8 cellular contexts compared by ENCODE assay signal in the genomic region with DNA sequence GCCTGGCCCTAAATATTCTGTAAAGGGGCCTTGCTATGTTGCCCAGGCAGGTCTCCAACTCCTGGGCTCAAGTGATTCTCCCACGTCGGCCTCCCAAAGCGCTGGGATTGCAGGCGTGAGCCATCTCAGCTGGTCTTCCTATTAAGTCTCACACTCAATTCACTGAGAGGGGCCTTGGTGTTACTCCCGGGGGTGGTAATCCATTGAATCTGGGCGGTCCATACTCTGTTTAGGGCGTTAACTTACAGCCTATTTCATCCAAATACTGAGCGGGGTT. TPM values are rescaled to one million over a fixed set of nuclear protein-coding genes. Genes with fewer than 3 reads are reported as not detected.
DNase-seq lines count a peak whose midpoint lies in the region; ATAC-seq and TF ChIP-seq lines count a peak whose summit lies in the region.

No MANE protein-coding gene starts in this region.

- H3K4me1 ChIP-seq in HEK293 (ENCODE audit: control insufficient read depth, insufficient read depth, low read length) (no peaks in the 10 kb centered on the region), skeletal muscle tissue (ENCODE audit: control insufficient read depth in 3 of 3, insufficient read depth in 3 of 3, low read length in 3 of 3) (peaks cover 24 to 39% (median 38%) of the 10 kb centered on the region in 3 donors)

- H3K9me3 ChIP-seq in HEK293 (ENCODE audit: control insufficient read depth, insufficient read depth, low read depth, low read length) (no peaks in the 10 kb centered on the region), skeletal muscle tissue (ENCODE audit: control insufficient read depth in 3 of 3, low read length in 3 of 3) (no peaks in the 10 kb centered on the region)

- H3K4me3 ChIP-seq in HEK293 (ENCODE audit: low read depth, low read length) (peak overlapping the region; percentile 68), skeletal muscle tissue (ENCODE audit: low read length in 3 of 3) (peak overlapping the region; percentile 92 to 97 (median 94))

- POLR2A ChIA-PET in HEK293 (lab: Yijun Ruan, JAX), result interaction anchor here (0.6 to 8.1 kb wide), 2 partner anchors 13 to 79 kb away, joined by 3 to 198 read pairs; a partner anchor contains a TSS
- POLR2A ChIA-PET in activated CD8-positive, alpha-beta T cell treated with anti-CD3 and anti-CD28 coated beads for 36 hours (lab: Charles Lee), result interaction anchor here (1.2 to 6.8 kb wide), 4 partner anchors 13 to 211 kb away, joined by 3 to 167 read pairs (median 8); a partner anchor contains a TSS

- H3K27me3 ChIP-seq in skeletal muscle tissue (ENCODE audit: control insufficient read depth in 3 of 3, insufficient read depth in 3 of 3, low read length in 3 of 3), result no peaks in the 10 kb centered on the region

- CTCF ChIA-PET in HEK293 (lab: Yijun Ruan, JAX), result no interaction called here
- CTCF ChIA-PET in activated CD8-positive, alpha-beta T cell treated with anti-CD3 and anti-CD28 coated beads for 36 hours (lab: Charles Lee), result interaction anchor here (2.4 kb wide), 1 partner anchor 13 kb away, joined by 9 read pairs; no protein-coding TSS in a partner anchor

- H3K27ac ChIP-seq in HEK293 (ENCODE audit: extremely low read depth, low read depth, low read length) (peak overlapping the region; percentile 78), skeletal muscle tissue (ENCODE audit: low read depth, low read length) (peak overlapping the region; percentile 92)

- TF ChIP-seq CTCF in HEK293 (tag by site-specific recombination; IDR thresholded peaks at IDR 0.05), result no peak
- TF ChIP-seq CTCF in activated CD8-positive, alpha-beta T cell treated with anti-CD3 and anti-CD28 coated beads for 36 hours (IDR thresholded peaks at IDR 0.05), result no peak

- no peak for ATAC-seq in activated CD8-positive, alpha-beta T cell treated with anti-CD3 and anti-CD28 coated beads for 36 hours
- peak; percentile 1 for ATAC-seq in left ventricle myocardium superior
- no peak for ATAC-seq in GM21529 (IDR thresholded peaks at IDR 0.05; ENCODE audit: unreplicated experiment)

- H3K4me1 Mint-ChIP-seq in activated CD8-positive, alpha-beta T cell treated with anti-CD3 and anti-CD28 coated beads for 36 hours (ENCODE audit: low read depth), result peaks cover 34% of the 10 kb centered on the region

- H3K9ac ChIP-seq in skeletal muscle tissue (ENCODE audit: low read depth in 1 of 3, low read length in 3 of 3), result peak overlapping the region; percentile 95 to 96 (median 95)

- intact Hi-C loops in activated CD8-positive, alpha-beta T cell treated with anti-CD3 and anti-CD28 coated beads for 36 hours (cut with micrococcal nuclease), result no loop called here
- intact Hi-C loops in left ventricle myocardium superior (cut with micrococcal nuclease), result no loop called here

- no peak for DNase-seq in activated CD8-positive, alpha-beta T cell treated with anti-CD3 and anti-CD28 coated beads for 36 hours
- no peak for DNase-seq in left ventricle myocardium superior
- DNase-seq in NCI-H1930 (lab: John Stamatoyannopoulos, UW), result no peak
- no peak for DNase-seq in NCI-H2107 (lab: John Stamatoyannopoulos, UW)
- DNase-seq in activated gamma-delta T cell treated with Interleukin-2 at 50 U/mL for 16 hours, result no peak

- no peaks in the 10 kb centered on the region for H3K27me3 Mint-ChIP-seq in activated CD8-positive, alpha-beta T cell treated with anti-CD3 and anti-CD28 coated beads for 36 hours

- H3K4me3 Mint-ChIP-seq in activated CD8-positive, alpha-beta T cell treated with anti-CD3 and anti-CD28 coated beads for 36 hours, result peak overlapping the region; percentile 98

- H3K36me3 ChIP-seq in HEK293 (ENCODE audit: control insufficient read depth in 2 of 2, insufficient read depth in 1 of 2, low read length in 2 of 2), result peaks cover 42 to 70% of the 10 kb centered on the region in 2 experiments
- peaks cover 19 to 23% (median 21%) of the 10 kb centered on the region in 3 donors for H3K36me3 ChIP-seq in skeletal muscle tissue (ENCODE audit: control insufficient read depth in 3 of 3, insufficient read depth in 3 of 3, low read length in 3 of 3)

- H3K36me3 Mint-ChIP-seq in activated CD8-positive, alpha-beta T cell treated with anti-CD3 and anti-CD28 coated beads for 36 hours (ENCODE audit: low read depth), result peaks cover 64% of the 10 kb centered on the region

- H3K27ac Mint-ChIP-seq in activated CD8-positive, alpha-beta T cell treated with anti-CD3 and anti-CD28 coated beads for 36 hours, result peak overlapping the region; percentile 98

- no peaks in the 10 kb centered on the region for H3K9me3 Mint-ChIP-seq in activated CD8-positive, alpha-beta T cell treated with anti-CD3 and anti-CD28 coated beads for 36 hours

TF ChIP-seq in HEK293, 187 proteins besides CTCF, POLR2A, EP300 and RAD21:
- TF ChIP-seq ZNF768 (tag by site-specific recombination; IDR thresholded peaks at IDR 0.05) (no peak), ZNF473 (tag by site-specific recombination; IDR thresholded peaks at IDR 0.05) (no peak), ZBTB20 (tag by site-specific recombination; IDR thresholded peaks at IDR 0.05) (0 out of 2 replicates have a peak, but pooled peaks have one; percentile 11), GLIS1 (tag by site-specific recombination; IDR thresholded peaks at IDR 0.05) (peak; percentile 62), ZNF121 (tag by site-specific recombination; IDR thresholded peaks at IDR 0.05) (0 out of 2 replicates have a peak, but pooled peaks have one; percentile 22), ZNF571 (tag by site-specific recombination; IDR thresholded peaks at IDR 0.05) (no peak), ZBTB1 (tag by site-specific recombination; IDR thresholded peaks at IDR 0.05) (no peak), ZNF214 (tag by site-specific recombination; IDR thresholded peaks at IDR 0.05; ENCODE audit: borderline replicate concordance) (no peak)
- TF ChIP-seq, protein P1, sequence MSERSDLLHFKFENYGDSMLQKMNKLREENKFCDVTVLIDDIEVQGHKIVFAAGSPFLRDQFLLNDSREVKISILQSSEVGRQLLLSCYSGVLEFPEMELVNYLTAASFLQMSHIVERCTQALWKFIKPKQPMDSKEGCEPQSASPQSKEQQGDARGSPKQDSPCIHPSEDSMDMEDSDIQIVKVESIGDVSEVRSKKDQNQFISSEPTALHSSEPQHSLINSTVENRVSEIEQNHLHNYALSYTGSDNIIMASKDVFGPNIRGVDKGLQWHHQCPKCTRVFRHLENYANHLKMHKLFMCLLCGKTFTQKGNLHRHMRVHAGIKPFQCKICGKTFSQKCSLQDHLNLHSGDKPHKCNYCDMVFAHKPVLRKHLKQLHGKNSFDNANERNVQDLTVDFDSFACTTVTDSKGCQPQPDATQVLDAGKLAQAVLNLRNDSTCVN (tag by site-specific recombination; optimal IDR thresholded peaks at IDR 0.05), result no peak
- TF ChIP-seq, protein P2, sequence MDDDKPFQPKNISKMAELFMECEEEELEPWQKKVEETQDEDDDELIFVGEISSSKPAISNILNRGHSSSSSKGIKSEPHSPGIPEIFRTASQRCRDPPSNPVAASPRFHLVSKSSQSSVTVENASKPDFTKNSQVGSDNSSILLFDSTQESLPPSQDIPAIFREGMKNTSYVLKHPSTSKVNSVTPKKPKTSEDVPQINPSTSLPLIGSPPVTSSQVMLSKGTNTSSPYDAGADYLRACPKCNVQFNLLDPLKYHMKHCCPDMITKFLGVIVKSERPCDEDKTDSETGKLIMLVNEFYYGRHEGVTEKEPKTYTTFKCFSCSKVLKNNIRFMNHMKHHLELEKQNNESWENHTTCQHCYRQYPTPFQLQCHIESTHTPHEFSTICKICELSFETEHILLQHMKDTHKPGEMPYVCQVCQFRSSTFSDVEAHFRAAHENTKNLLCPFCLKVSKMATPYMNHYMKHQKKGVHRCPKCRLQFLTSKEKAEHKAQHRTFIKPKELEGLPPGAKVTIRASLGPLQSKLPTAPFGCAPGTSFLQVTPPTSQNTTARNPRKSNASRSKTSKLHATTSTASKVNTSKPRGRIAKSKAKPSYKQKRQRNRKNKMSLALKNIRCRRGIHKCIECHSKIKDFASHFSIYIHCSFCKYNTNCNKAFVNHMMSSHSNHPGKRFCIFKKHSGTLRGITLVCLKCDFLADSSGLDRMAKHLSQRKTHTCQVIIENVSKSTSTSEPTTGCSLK (tag by site-specific recombination; IDR thresholded peaks at IDR 0.05), result no peak
- TF ChIP-seq, protein P3, sequence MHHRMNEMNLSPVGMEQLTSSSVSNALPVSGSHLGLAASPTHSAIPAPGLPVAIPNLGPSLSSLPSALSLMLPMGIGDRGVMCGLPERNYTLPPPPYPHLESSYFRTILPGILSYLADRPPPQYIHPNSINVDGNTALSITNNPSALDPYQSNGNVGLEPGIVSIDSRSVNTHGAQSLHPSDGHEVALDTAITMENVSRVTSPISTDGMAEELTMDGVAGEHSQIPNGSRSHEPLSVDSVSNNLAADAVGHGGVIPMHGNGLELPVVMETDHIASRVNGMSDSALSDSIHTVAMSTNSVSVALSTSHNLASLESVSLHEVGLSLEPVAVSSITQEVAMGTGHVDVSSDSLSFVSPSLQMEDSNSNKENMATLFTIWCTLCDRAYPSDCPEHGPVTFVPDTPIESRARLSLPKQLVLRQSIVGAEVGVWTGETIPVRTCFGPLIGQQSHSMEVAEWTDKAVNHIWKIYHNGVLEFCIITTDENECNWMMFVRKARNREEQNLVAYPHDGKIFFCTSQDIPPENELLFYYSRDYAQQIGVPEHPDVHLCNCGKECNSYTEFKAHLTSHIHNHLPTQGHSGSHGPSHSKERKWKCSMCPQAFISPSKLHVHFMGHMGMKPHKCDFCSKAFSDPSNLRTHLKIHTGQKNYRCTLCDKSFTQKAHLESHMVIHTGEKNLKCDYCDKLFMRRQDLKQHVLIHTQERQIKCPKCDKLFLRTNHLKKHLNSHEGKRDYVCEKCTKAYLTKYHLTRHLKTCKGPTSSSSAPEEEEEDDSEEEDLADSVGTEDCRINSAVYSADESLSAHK (tag by site-specific recombination; IDR thresholded peaks at IDR 0.05), result no peak
TF ChIP-seq in HEK293: peak in this region for 3.

RNA-seq across cellular contexts. Expression of a gene that starts 0.7 kb away (rescaled TPM):
- total RNA-seq in activated CD8-positive, alpha-beta T cell treated with anti-CD3 and anti-CD28 coated beads for 36 hours, result 100 to 1,000 TPM; 211 to 239 TPM
- total RNA-seq in left ventricle myocardium superior (63.2 TPM), skeletal muscle tissue (25.1 TPM)

RNA-seq across cellular contexts. Expression of a gene that starts 7.1 kb away (rescaled TPM):
- total RNA-seq in activated CD8-positive, alpha-beta T cell treated with anti-CD3 and anti-CD28 coated beads for 36 hours, result 10 to 100 TPM; 27.5 to 28.4 TPM
- 13.6 TPM for total RNA-seq in left ventricle myocardium superior
- total RNA-seq in skeletal muscle tissue, result 25.6 TPM

RNA-seq across cellular contexts. Expression of a gene that starts 15.3 kb away (rescaled TPM):
- total RNA-seq in activated CD8-positive, alpha-beta T cell treated with anti-CD3 and anti-CD28 coated beads for 36 hours, result 1 to 10 TPM; 2.1 to 2.2 TPM
- total RNA-seq in left ventricle myocardium superior (1.9 TPM), skeletal muscle tissue (5.7 TPM)

RNA-seq across cellular contexts. Expression of a gene that starts 21.4 kb away (rescaled TPM):
- total RNA-seq in activated CD8-positive, alpha-beta T cell treated with anti-CD3 and anti-CD28 coated beads for 36 hours, result under 1 TPM in 1 of 2 experiments, not detected in 1; 0.25 TPM
- 0.40 TPM for total RNA-seq in left ventricle myocardium superior
- 36.0 TPM for total RNA-seq in skeletal muscle tissue

RNA-seq across cellular contexts. Expression of a gene that starts 21.7 kb away (rescaled TPM):
- 10 to 100 TPM; 10.2 to 11.3 TPM for total RNA-seq in activated CD8-positive, alpha-beta T cell treated with anti-CD3 and anti-CD28 coated beads for 36 hours
- total RNA-seq in left ventricle myocardium superior (9.0 TPM), skeletal muscle tissue (24.5 TPM)
